23 cellular contexts compared by ENCODE assay signal in genomic region chr17:16935786-16936185, GRCh38. TPM values are rescaled to one million over a fixed set of nuclear protein-coding genes. Genes with fewer than 3 reads are reported as not detected.
DNase-seq lines count a peak whose midpoint lies in the region; ATAC-seq and TF ChIP-seq lines count a peak whose summit lies in the region.
"Had no signal": no experiment of that assay in that cellular context is flagged by ENCODE, and none has a peak within 500 bp of the region (broad histone marks: within the 10 kb centered on the region; RNA-seq: fewer than 3 reads in every experiment).

No MANE protein-coding gene starts in this region.

- H3K9me3 ChIP-seq in right atrium auricular region (no peaks in the 10 kb centered on the region), T-helper 17 cell (ENCODE audit: control insufficient read depth, low read length, poor library complexity, severe bottlenecking) (no peaks in the 10 kb centered on the region), WERI-Rb-1 (ENCODE audit: severe bottlenecking) (no peaks in the 10 kb centered on the region)
- H3K9me3 ChIP-seq: lower lobe of right lung had no signal

- no peak overlapping the region for H2BK5ac ChIP-seq in mesendoderm (ENCODE audit: low read length)

- H3K23ac ChIP-seq in mesendoderm (ENCODE audit: low read length), result no peak overlapping the region

- H3K36me3 ChIP-seq in right atrium auricular region (no peaks in the 10 kb centered on the region), mesendoderm (ENCODE audit: control insufficient read depth, insufficient read depth, low read length) (no peaks in the 10 kb centered on the region), WERI-Rb-1 (no peaks in the 10 kb centered on the region)
- H3K36me3 ChIP-seq: lower lobe of right lung had no signal

- no peak overlapping the region for H3K4me2 ChIP-seq in mesendoderm (ENCODE audit: low read length)

- no peak overlapping the region for H2BK15ac ChIP-seq in mesendoderm (replicated peaks; ENCODE audit: low read depth)

- no peak for ATAC-seq in left cardiac atrium
- ATAC-seq in WTC11, result no peak
- ATAC-seq in T-helper 17 cell, result no peak
- ATAC-seq: activated naive CD8-positive, alpha-beta T cell treated with anti-CD3 and anti-CD28 coated beads, Interleukin-2, amount 50 U/mL, for 24 hours; lower lobe of right lung had no signal

- H3K4me3 Mint-ChIP-seq in WTC11 (no peak overlapping the region), type B pancreatic cell (no peak overlapping the region), T-helper 17 cell (no peak overlapping the region)
- H3K4me3 Mint-ChIP-seq: activated naive CD8-positive, alpha-beta T cell treated with anti-CD3 and anti-CD28 coated beads, Interleukin-2, amount 50 U/mL, for 24 hours; stimulated activated naive CD8-positive, alpha-beta T cell treated with anti-CD3 and anti-CD28 coated beads, Interleukin-15, Interleukin-2, amounts not matched to agents 100 ng/mL and 50 ng/mL, for 24 hours had no signal

- H3K9me3 Mint-ChIP-seq in WTC11 (no peaks in the 10 kb centered on the region), type B pancreatic cell (no peaks in the 10 kb centered on the region)
- H3K9me3 Mint-ChIP-seq: activated naive CD8-positive, alpha-beta T cell treated with anti-CD3 and anti-CD28 coated beads, Interleukin-2, amount 50 U/mL, for 24 hours; stimulated activated naive CD8-positive, alpha-beta T cell treated with anti-CD3 and anti-CD28 coated beads, Interleukin-15, Interleukin-2, amounts not matched to agents 100 ng/mL and 50 ng/mL, for 24 hours had no signal

- H4K8ac ChIP-seq in mesendoderm (ENCODE audit: low read depth, low read length), result no peak overlapping the region

- CTCF ChIA-PET in WTC11 (lab: Charles Lee), result interaction anchor here (0.6 to 1.6 kb wide), 2 partner anchors 31 to 56 kb away, joined by 3 to 5 read pairs; no protein-coding TSS in a partner anchor

- no peaks in the 10 kb centered on the region for H3K4me1 ChIP-seq in right atrium auricular region
- H3K4me1 ChIP-seq in mesendoderm (ENCODE audit: control insufficient read depth, low read depth, low read length), result peaks cover 13% of the 10 kb centered on the region
- H3K4me1 ChIP-seq: lower lobe of right lung had no signal

- H3K9ac ChIP-seq in mesendoderm (ENCODE audit: low read length), result no peak overlapping the region

- H3K56ac ChIP-seq in mesendoderm (ENCODE audit: low read length), result peak overlapping the region; percentile 31

- H3K27me3 ChIP-seq in right atrium auricular region (no peaks in the 10 kb centered on the region), mesendoderm (ENCODE audit: insufficient read depth, low read length, poor library complexity) (no peaks in the 10 kb centered on the region), WERI-Rb-1 (ENCODE audit: insufficient read depth, low read depth, severe bottlenecking) (no peaks in the 10 kb centered on the region)

- DNase-seq in left cardiac atrium (peak; percentile 5), right atrium auricular region (ENCODE audit: low spot score) (no peak), WTC11 (ENCODE audit: low spot score) (peak; percentile 4), mesendoderm (no peak), type B pancreatic cell (ENCODE audit: extremely low spot score, unreplicated experiment) (peak; percentile 50), T-helper 17 cell (no peak), globus pallidus (ENCODE audit: low spot score) (no peak), WERI-Rb-1 (no peak)
- DNase-seq: ACHN; activated CD4-positive, alpha-beta T cell treated with anti-CD3 and anti-CD28 coated beads, Interleukin-2, amount 50 U/mL, for 4 hours; activated effector memory CD4-positive, alpha-beta T cell treated with Interleukin-2 at 50 U/mL for 16 hours; activated naive CD8-positive, alpha-beta T cell treated with anti-CD3 and anti-CD28 coated beads, Interleukin-2, amount 50 U/mL, for 24 hours; activated T-cell treated with anti-CD3 and anti-CD28 coated beads for 4 hours; glutamatergic neuron; lower lobe of right lung; NCI-H1105; NCI-H1930; NCI-H526 had no signal

- H4K5ac ChIP-seq in mesendoderm (ENCODE audit: low read length), result no peak overlapping the region

- TF ChIP-seq CTCF in right atrium auricular region (IDR thresholded peaks at IDR 0.05) (no peak), WTC11 (IDR thresholded peaks at IDR 0.05) (no peak), type B pancreatic cell (conservative IDR thresholded peaks at IDR 0.05) (no peak), WERI-Rb-1 (IDR thresholded peaks at IDR 0.05; ENCODE audit: low read depth, low read length) (no peak)

- H3K27me3 Mint-ChIP-seq in WTC11 (ENCODE audit: low read depth) (no peaks in the 10 kb centered on the region), type B pancreatic cell (peaks cover 12% of the 10 kb centered on the region), T-helper 17 cell (peaks cover 12% of the 10 kb centered on the region)
- H3K27me3 Mint-ChIP-seq: activated naive CD8-positive, alpha-beta T cell treated with anti-CD3 and anti-CD28 coated beads, Interleukin-2, amount 50 U/mL, for 24 hours had no signal

- H3K36me3 Mint-ChIP-seq in WTC11 (no peaks in the 10 kb centered on the region), type B pancreatic cell (no peaks in the 10 kb centered on the region), T-helper 17 cell (ENCODE audit: low read depth) (no peaks in the 10 kb centered on the region)

- H3K4me3 ChIP-seq in right atrium auricular region, result no peak overlapping the region
- no peak overlapping the region for H3K4me3 ChIP-seq in mesendoderm (ENCODE audit: low read length)
- H3K4me3 ChIP-seq in WERI-Rb-1 (ENCODE audit: low read depth, low read length), result no peak overlapping the region
- H3K4me3 ChIP-seq: lower lobe of right lung had no signal

- H2AK5ac ChIP-seq in mesendoderm (ENCODE audit: low read length), result no peak overlapping the region

- no peak overlapping the region for H2BK120ac ChIP-seq in mesendoderm (ENCODE audit: low read depth, low read length)

- peaks cover 2% of the 10 kb centered on the region for H3K79me2 ChIP-seq in mesendoderm (ENCODE audit: control insufficient read depth, insufficient read depth, low read length)

- H3K27ac Mint-ChIP-seq in WTC11 (no peak overlapping the region), type B pancreatic cell (no peak overlapping the region), T-helper 17 cell (no peak overlapping the region)
- H3K27ac Mint-ChIP-seq: activated naive CD8-positive, alpha-beta T cell treated with anti-CD3 and anti-CD28 coated beads, Interleukin-2, amount 50 U/mL, for 24 hours; stimulated activated naive CD8-positive, alpha-beta T cell treated with anti-CD3 and anti-CD28 coated beads, Interleukin-15, Interleukin-2, amounts not matched to agents 100 ng/mL and 50 ng/mL, for 24 hours had no signal

- WGBS in mesendoderm (ENCODE audit: extremely low coverage, insufficient coverage, low lambda C conversion rate), result no CpG with 5 or more reads among the region's 5 CpGs

- H3K4me1 Mint-ChIP-seq in WTC11 (peaks cover 28% of the 10 kb centered on the region), type B pancreatic cell (ENCODE audit: unreplicated experiment) (no peaks in the 10 kb centered on the region), T-helper 17 cell (peaks cover 4% of the 10 kb centered on the region)
- H3K4me1 Mint-ChIP-seq: activated naive CD8-positive, alpha-beta T cell treated with anti-CD3 and anti-CD28 coated beads, Interleukin-2, amount 50 U/mL, for 24 hours had no signal

- intact Hi-C loops in left cardiac atrium (cut with DNase I), result no loop called here

- H3K79me1 ChIP-seq in mesendoderm (ENCODE audit: low read length), result peaks cover 3% of the 10 kb centered on the region

- POLR2A ChIA-PET in WTC11 (lab: Charles Lee), result no interaction called here

- H3K27ac ChIP-seq in right atrium auricular region (no peak overlapping the region), mesendoderm (ENCODE audit: low read depth, low read length) (no peak overlapping the region), WERI-Rb-1 (no peak overlapping the region)
- H3K27ac ChIP-seq: lower lobe of right lung had no signal

- H3K18ac ChIP-seq in mesendoderm (ENCODE audit: low read length), result no peak overlapping the region

- no peak overlapping the region for H3K4ac ChIP-seq in mesendoderm (ENCODE audit: low read depth, low read length)

TF ChIP-seq in WTC11, 78 proteins besides CTCF, POLR2A, EP300 and RAD21 (continues in another document):
- TF ChIP-seq ZNF138 (CRISPR knock-in tag; conservative IDR thresholded peaks at IDR 0.05) (no peak), GABPB1 (CRISPR knock-in tag; IDR thresholded peaks at IDR 0.05) (no peak), PRRX2 (CRISPR knock-in tag; IDR thresholded peaks at IDR 0.05) (no peak), ZSCAN18 (CRISPR knock-in tag; IDR thresholded peaks at IDR 0.05) (no peak), ATF1 (CRISPR knock-in tag; IDR thresholded peaks at IDR 0.05) (no peak), NFYB (CRISPR knock-in tag; conservative IDR thresholded peaks at IDR 0.05; ENCODE audit: low read depth) (no peak), OVOL2 (CRISPR knock-in tag; IDR thresholded peaks at IDR 0.05; ENCODE audit: borderline replicate concordance) (no peak), ESRRA (CRISPR knock-in tag; IDR thresholded peaks at IDR 0.05; ENCODE audit: borderline replicate concordance) (no peak), JUN (CRISPR knock-in tag; IDR thresholded peaks at IDR 0.05) (no peak)
- TF ChIP-seq, protein P1, sequence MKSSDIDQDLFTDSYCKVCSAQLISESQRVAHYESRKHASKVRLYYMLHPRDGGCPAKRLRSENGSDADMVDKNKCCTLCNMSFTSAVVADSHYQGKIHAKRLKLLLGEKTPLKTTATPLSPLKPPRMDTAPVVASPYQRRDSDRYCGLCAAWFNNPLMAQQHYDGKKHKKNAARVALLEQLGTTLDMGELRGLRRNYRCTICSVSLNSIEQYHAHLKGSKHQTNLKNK (CRISPR knock-in tag; IDR thresholded peaks at IDR 0.05), result no peak

RNA-seq across cellular contexts. Expression of gene TNFRSF13B, which starts 36.1 kb away (rescaled TPM):
- total RNA-seq in left cardiac atrium (not detected), right atrium auricular region (not detected), WTC11 (2021) (0.18 TPM in 2 of 3 replicates, not detected in the other), type B pancreatic cell (ENCODE audit: low replicate concordance) (not detected in 2 replicates), T-helper 17 cell (1 to 10 TPM in 1 of 2 donors, not detected in 1; 1.1 TPM)
- 0.95 TPM for polyA plus RNA-seq in mesendoderm (2013, experiment 1 of 2)
- 0.81 TPM for polyA plus RNA-seq in mesendoderm (2013, experiment 2 of 2)
- total RNA-seq: G401, M059J had no signal
- polyA plus RNA-seq: BJ, neural cell had no signal

Comparison
In these comparisons a context has a peak if more than half of its experiments do, and no peak if none do; other contexts are left out.
1. DNase-seq: peak in left cardiac atrium (single experiment), WTC11 (single experiment) and type B pancreatic cell (single experiment); none in right atrium auricular region (single experiment), mesendoderm (single experiment), T-helper 17 cell (0 of 3), globus pallidus (single experiment) and WERI-Rb-1 (single experiment).